In genomic region chr2:190880374-190881073, GRCh38 we compare ENCODE assay signal across 8 cellular contexts. TPM values are rescaled to one million over a fixed set of nuclear protein-coding genes. Genes with fewer than 3 reads are reported as not detected.
DNase-seq lines count a peak whose midpoint lies in the region; ATAC-seq and TF ChIP-seq lines count a peak whose summit lies in the region.

TSS of gene GLS (plus strand) at chr2:190880821. CDS start at chr2:190881085, 264 bp downstream.

- intact Hi-C loops in activated CD4-positive, alpha-beta T cell treated with anti-CD3 and anti-CD28 coated beads, Interleukin-2, amount 10 ng/mL, durations not matched to agents 24 days and 14 days (cut with micrococcal nuclease): loop anchor here (1.0 to 10.0 kb wide), 8 partner anchors 134 to 1096 kb away; partner anchors contain the start of genes MFSD6, NAB1, ORMDL1 and PMS1
- intact Hi-C loops in left colon (cut with DNase I, micrococcal nuclease): no loop called here

- H3K27ac Mint-ChIP-seq in activated CD4-positive, alpha-beta T cell treated with anti-CD3 and anti-CD28 coated beads, Interleukin-2, amount 10 ng/mL, durations not matched to agents 24 days and 14 days: peak within 1 kb of the TSS; percentile 97

- H3K9me3 Mint-ChIP-seq in activated CD4-positive, alpha-beta T cell treated with anti-CD3 and anti-CD28 coated beads, Interleukin-2, amount 10 ng/mL, durations not matched to agents 24 days and 14 days: no peaks in the 10 kb centered on the region

- peaks cover 35% of the 10 kb centered on the region for H3K4me1 Mint-ChIP-seq in activated CD4-positive, alpha-beta T cell treated with anti-CD3 and anti-CD28 coated beads, Interleukin-2, amount 10 ng/mL, durations not matched to agents 24 days and 14 days

- POLR2A ChIA-PET in BJ (lab: Charles Lee): interaction anchor here (0.6 to 1.3 kb wide), 8 partner anchors 17 to 88 kb away, joined by 3 to 11 read pairs (median 4); no protein-coding TSS in a partner anchor

- no peak for TF ChIP-seq CTCF in BJ (IDR thresholded peaks at IDR 0.05; ENCODE audit: insufficient read depth, low read depth, low read length)
- no peak for TF ChIP-seq CTCF in coronary artery (IDR thresholded peaks at IDR 0.05)

- peak within 1 kb of the TSS; percentile 94 for H3K4me3 Mint-ChIP-seq in activated CD4-positive, alpha-beta T cell treated with anti-CD3 and anti-CD28 coated beads, Interleukin-2, amount 10 ng/mL, durations not matched to agents 24 days and 14 days

- DNase-seq in BJ (ENCODE audit: low read depth): peak; percentile 85
- peak; percentile 94 for DNase-seq in NCI-H526 treated with DMSO at 0.1 percent for 48 hours (lab: John Stamatoyannopoulos, UW)
- peak; percentile 98 for DNase-seq in activated CD4-positive, alpha-beta T cell treated with anti-CD3 and anti-CD28 coated beads, Interleukin-2, amount 10 ng/mL, durations not matched to agents 24 days and 14 days
- DNase-seq in coronary artery (ENCODE audit: low spot score): peak; percentile 98
- DNase-seq in left colon: peak; percentile 97
- peak; percentile 97 for DNase-seq in stimulated activated CD4-positive, alpha-beta T cell treated with anti-CD3 and anti-CD28 coated beads, Interleukin-1b, Interleukin-23, amount 100 ng/mL, for 48 hours

- CTCF ChIA-PET in BJ (lab: Yijun Ruan, JAX): interaction anchor here (0.7 to 1.4 kb wide), 5 partner anchors 16 to 31 kb away, joined by 3 to 5 read pairs (median 4); no protein-coding TSS in a partner anchor

- H3K27ac ChIP-seq in coronary artery: peak within 1 kb of the TSS; percentile 98 to 99

- peak within 1 kb of the TSS; percentile 99 for H3K4me3 ChIP-seq in BJ (ENCODE audit: low read depth, low read length)
- H3K4me3 ChIP-seq in coronary artery: peak within 1 kb of the TSS; percentile 98

- no peaks in the 10 kb centered on the region for H3K36me3 ChIP-seq in BJ (ENCODE audit: control insufficient read depth, insufficient read depth, low read length)

- ATAC-seq in GM19324 (IDR thresholded peaks at IDR 0.05; ENCODE audit: low FRiP score, unreplicated experiment): peak; percentile 74
- ATAC-seq in HG03469 (IDR thresholded peaks at IDR 0.05; ENCODE audit: unreplicated experiment): peak; percentile 59
- peak; percentile 88 for ATAC-seq in left colon

- H3K27me3 ChIP-seq in BJ (ENCODE audit: control insufficient read depth, insufficient read depth, low read length): no peaks in the 10 kb centered on the region

- H3K36me3 Mint-ChIP-seq in activated CD4-positive, alpha-beta T cell treated with anti-CD3 and anti-CD28 coated beads, Interleukin-2, amount 10 ng/mL, durations not matched to agents 24 days and 14 days (ENCODE audit: low read depth): peaks cover 34% of the 10 kb centered on the region

- peaks cover 2% of the 10 kb centered on the region for H3K27me3 Mint-ChIP-seq in activated CD4-positive, alpha-beta T cell treated with anti-CD3 and anti-CD28 coated beads, Interleukin-2, amount 10 ng/mL, durations not matched to agents 24 days and 14 days

RNA-seq across cellular contexts. Expression of gene GLS, which starts in this region (rescaled TPM):
- polyA plus RNA-seq in BJ (2011; rRNA removed): 132 and 372 TPM in 2 replicates
- 342 and 344 TPM in 2 replicates for polyA minus RNA-seq in BJ (2011; rRNA and poly(A)+ RNA removed)
- total RNA-seq in activated CD4-positive, alpha-beta T cell treated with anti-CD3 and anti-CD28 coated beads, Interleukin-2, amount 10 ng/mL, durations not matched to agents 24 days and 14 days: 256 and 266 TPM in 2 replicates
- 10 to 100 TPM; 51.3 to 63.3 TPM for total RNA-seq in left colon

Comparison
In these comparisons a context has a peak if more than half of its experiments do, and no peak if none do; other contexts are left out.
1. Peak in every context shown above with its lines: DNase-seq, ATAC-seq, H3K4me3 ChIP-seq and H3K27ac ChIP-seq.